In genomic region chr6:14799928-14800327, GRCh38 we compare ENCODE assay signal across 8 cellular contexts.
DNase-seq lines count a peak whose midpoint lies in the region; ATAC-seq, FAIRE-seq and TF ChIP-seq lines count a peak whose summit lies in the region.

No MANE protein-coding gene starts in this region.

- H3K27me3 ChIP-seq in left lung, result no peaks in the 10 kb centered on the region

- no peak overlapping the region for H3K4me3 ChIP-seq in left lung

- H3K9me3 ChIP-seq in left lung, result no peaks in the 10 kb centered on the region

- in situ Hi-C loops in GM13977 (cut with MboI; ENCODE audit: low pct_unique_long_range_greater_than_20kb, low sequenced_read_pairs, unreplicated experiment), result no loop called here

- DNase-seq in AG08395 (ENCODE audit: low spot score) (peak; percentile 54), GM13977 (ENCODE audit: low spot score) (peak; percentile 43), HuH-7 (ENCODE audit: low spot score) (peak; percentile 38), SIG-M5 (lab: John Stamatoyannopoulos, UW) (peak; percentile 29), cerebellar nuclear complex (lab: John Stamatoyannopoulos, UW) (peak; percentile 23 to 81), left lung (peak in 1 of 2 donors; percentile 63), urothelium cell line (ENCODE audit: low spot score) (peak; percentile 35)

- intact Hi-C loops in left lung (cut with DNase I), result no loop called here

- ATAC-seq in left lung, result peak; percentile 90
- no peak for ATAC-seq in GM18505 (IDR thresholded peaks at IDR 0.05; ENCODE audit: unreplicated experiment)

- H3K27ac ChIP-seq in left lung, result no peak overlapping the region

- H3K4me1 ChIP-seq in left lung, result peaks cover 0 to 4% of the 10 kb centered on the region in 2 donors

- no peak for TF ChIP-seq POLR2A in GM18505 (IDR thresholded peaks at IDR 0.05; ENCODE audit: borderline replicate concordance, extremely low read depth, insufficient read depth, insufficient read length)

- no peak for FAIRE-seq in urothelium cell line (lab: Jason Lieb, UNC)

- H3K36me3 ChIP-seq in left lung, result no peaks in the 10 kb centered on the region

- TF ChIP-seq CTCF in GM13977 (IDR thresholded peaks at IDR 0.05; ENCODE audit: extremely low read depth, insufficient read depth, missing control alignments), result no peak
- TF ChIP-seq CTCF in left lung (IDR thresholded peaks at IDR 0.05), result no peak
